ENCODE assay signal across 1 cellular context in the genomic region with DNA sequence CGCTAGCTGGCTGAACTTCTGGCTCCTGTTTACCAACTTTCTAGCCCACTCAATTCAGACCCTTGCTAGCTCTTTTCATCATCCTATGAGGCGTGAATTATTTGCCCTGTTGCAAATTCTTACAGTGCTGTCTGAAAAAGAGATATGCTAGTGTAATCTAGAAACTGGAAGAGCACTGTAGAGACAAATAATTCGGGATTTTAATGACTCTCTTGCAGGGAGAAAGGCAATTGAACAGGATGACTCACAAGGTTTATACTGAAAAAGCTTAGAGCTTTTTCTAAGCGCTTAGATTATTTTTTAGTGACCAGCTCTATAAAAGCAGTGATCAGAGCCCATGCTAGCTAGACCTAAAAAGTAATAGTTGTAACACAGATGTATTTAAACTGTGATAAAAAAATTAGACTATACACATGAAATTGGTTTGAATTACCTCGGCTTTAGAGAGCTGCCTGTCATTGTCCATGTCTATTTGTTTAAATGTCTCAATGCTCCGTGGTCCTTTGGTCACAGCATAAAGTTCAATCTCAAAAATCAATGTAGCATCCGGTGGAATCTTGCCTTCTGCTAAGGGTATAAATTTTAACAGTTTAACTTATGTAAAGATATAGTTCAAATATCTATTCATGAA.
TF ChIP-seq lines count a peak whose summit lies in the region.

No MANE protein-coding gene starts in this region.

TF ChIP-seq in HepG2, 621 proteins besides CTCF, POLR2A, EP300 and RAD21 (continued from another document and continues in another):
- no peak for TF ChIP-seq ZFP82 (CRISPR knock-in tag; IDR thresholded peaks at IDR 0.05; ENCODE audit: borderline replicate concordance)
- TF ChIP-seq SMARCC2 (IDR thresholded peaks at IDR 0.05), result peak; percentile 98
- peak; percentile 19; the same call in 1 of the 2 replicates for TF ChIP-seq KAT8 (CRISPR knock-in tag; IDR thresholded peaks at IDR 0.05)
- TF ChIP-seq PITX1 (CRISPR knock-in tag; IDR thresholded peaks at IDR 0.05), result no peak
- TF ChIP-seq, protein P1, sequence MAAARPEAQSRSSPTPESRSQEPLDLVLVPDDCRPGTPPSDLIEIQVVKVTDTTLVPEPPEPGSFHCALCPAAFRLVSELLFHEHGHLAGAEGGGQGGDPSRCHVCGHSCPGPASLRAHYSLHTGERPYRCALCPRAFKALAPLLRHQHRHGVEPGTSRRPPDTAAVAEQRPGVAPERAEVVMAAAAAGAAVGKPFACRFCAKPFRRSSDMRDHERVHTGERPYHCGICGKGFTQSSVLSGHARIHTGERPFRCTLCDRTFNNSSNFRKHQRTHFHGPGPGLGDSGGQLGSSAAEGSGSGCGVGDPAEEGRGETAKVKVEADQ (CRISPR knock-in tag; IDR thresholded peaks at IDR 0.05; ENCODE audit: borderline replicate concordance), result no peak
- TF ChIP-seq ASH2L (IDR thresholded peaks at IDR 0.05; ENCODE audit: insufficient read length, low read depth, low read length), result peak; percentile 83
- 0 out of 2 replicates have a peak, but pooled peaks have one; percentile 28 for TF ChIP-seq KDM3A (CRISPR knock-in tag; IDR thresholded peaks at IDR 0.05; ENCODE audit: low read depth)
- no peak for TF ChIP-seq SMAD9 (CRISPR knock-in tag; IDR thresholded peaks at IDR 0.05)
- TF ChIP-seq PAX8 (CRISPR knock-in tag; IDR thresholded peaks at IDR 0.05; ENCODE audit: borderline replicate concordance), result no peak
- peak; percentile 73; the same call in 1 of the 2 replicates for TF ChIP-seq RXRB (CRISPR knock-in tag; IDR thresholded peaks at IDR 0.05; ENCODE audit: borderline replicate concordance)
- TF ChIP-seq, protein P2, sequence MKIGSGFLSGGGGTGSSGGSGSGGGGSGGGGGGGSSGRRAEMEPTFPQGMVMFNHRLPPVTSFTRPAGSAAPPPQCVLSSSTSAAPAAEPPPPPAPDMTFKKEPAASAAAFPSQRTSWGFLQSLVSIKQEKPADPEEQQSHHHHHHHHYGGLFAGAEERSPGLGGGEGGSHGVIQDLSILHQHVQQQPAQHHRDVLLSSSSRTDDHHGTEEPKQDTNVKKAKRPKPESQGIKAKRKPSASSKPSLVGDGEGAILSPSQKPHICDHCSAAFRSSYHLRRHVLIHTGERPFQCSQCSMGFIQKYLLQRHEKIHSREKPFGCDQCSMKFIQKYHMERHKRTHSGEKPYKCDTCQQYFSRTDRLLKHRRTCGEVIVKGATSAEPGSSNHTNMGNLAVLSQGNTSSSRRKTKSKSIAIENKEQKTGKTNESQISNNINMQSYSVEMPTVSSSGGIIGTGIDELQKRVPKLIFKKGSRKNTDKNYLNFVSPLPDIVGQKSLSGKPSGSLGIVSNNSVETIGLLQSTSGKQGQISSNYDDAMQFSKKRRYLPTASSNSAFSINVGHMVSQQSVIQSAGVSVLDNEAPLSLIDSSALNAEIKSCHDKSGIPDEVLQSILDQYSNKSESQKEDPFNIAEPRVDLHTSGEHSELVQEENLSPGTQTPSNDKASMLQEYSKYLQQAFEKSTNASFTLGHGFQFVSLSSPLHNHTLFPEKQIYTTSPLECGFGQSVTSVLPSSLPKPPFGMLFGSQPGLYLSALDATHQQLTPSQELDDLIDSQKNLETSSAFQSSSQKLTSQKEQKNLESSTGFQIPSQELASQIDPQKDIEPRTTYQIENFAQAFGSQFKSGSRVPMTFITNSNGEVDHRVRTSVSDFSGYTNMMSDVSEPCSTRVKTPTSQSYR (CRISPR knock-in tag; IDR thresholded peaks at IDR 0.05; ENCODE audit: borderline replicate concordance), result peak; percentile 21; the same call in 1 of the 2 replicates
- no peak for TF ChIP-seq ZNF879 (CRISPR knock-in tag; IDR thresholded peaks at IDR 0.05)
- TF ChIP-seq TBX2 (CRISPR knock-in tag; IDR thresholded peaks at IDR 0.05; ENCODE audit: borderline replicate concordance), result no peak
- TF ChIP-seq, protein P3, sequence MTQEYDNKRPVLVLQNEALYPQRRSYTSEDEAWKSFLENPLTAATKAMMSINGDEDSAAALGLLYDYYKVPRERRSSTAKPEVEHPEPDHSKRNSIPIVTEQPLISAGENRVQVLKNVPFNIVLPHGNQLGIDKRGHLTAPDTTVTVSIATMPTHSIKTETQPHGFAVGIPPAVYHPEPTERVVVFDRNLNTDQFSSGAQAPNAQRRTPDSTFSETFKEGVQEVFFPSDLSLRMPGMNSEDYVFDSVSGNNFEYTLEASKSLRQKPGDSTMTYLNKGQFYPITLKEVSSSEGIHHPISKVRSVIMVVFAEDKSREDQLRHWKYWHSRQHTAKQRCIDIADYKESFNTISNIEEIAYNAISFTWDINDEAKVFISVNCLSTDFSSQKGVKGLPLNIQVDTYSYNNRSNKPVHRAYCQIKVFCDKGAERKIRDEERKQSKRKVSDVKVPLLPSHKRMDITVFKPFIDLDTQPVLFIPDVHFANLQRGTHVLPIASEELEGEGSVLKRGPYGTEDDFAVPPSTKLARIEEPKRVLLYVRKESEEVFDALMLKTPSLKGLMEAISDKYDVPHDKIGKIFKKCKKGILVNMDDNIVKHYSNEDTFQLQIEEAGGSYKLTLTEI (CRISPR knock-in tag; conservative IDR thresholded peaks at IDR 0.05), result no peak
- no peak for TF ChIP-seq ZNF230 (CRISPR knock-in tag; IDR thresholded peaks at IDR 0.05)
- no peak for TF ChIP-seq JUND (CRISPR knock-in tag; IDR thresholded peaks at IDR 0.05)
- no peak for TF ChIP-seq SP1 (IDR thresholded peaks at IDR 0.05)
- no peak for TF ChIP-seq SP1 (CRISPR knock-in tag; IDR thresholded peaks at IDR 0.05)
- TF ChIP-seq REXO4 (CRISPR knock-in tag; IDR thresholded peaks at IDR 0.05; ENCODE audit: borderline replicate concordance), result no peak
- TF ChIP-seq, protein P4, sequence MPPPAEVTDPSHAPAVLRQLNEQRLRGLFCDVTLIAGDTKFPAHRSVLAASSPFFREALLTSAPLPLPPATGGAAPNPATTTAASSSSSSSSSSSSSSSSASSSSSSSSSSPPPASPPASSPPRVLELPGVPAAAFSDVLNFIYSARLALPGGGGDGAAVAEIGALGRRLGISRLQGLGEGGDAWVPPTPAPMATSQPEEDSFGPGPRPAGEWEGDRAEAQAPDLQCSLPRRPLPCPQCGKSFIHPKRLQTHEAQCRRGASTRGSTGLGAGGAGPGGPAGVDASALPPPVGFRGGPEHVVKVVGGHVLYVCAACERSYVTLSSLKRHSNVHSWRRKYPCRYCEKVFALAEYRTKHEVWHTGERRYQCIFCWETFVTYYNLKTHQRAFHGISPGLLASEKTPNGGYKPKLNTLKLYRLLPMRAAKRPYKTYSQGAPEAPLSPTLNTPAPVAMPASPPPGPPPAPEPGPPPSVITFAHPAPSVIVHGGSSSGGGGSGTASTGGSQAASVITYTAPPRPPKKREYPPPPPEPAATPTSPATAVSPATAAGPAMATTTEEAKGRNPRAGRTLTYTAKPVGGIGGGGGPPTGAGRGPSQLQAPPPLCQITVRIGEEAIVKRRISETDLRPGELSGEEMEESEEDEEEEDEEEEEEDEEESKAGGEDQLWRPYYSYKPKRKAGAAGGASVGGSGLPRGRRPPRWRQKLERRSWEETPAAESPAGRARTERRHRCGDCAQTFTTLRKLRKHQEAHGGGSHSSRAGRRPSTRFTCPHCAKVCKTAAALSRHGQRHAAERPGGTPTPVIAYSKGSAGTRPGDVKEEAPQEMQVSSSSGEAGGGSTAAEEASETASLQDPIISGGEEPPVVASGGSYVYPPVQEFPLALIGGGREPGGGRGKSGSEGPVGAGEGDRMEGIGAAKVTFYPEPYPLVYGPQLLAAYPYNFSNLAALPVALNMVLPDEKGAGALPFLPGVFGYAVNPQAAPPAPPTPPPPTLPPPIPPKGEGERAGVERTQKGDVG (CRISPR knock-in tag; IDR thresholded peaks at IDR 0.05; ENCODE audit: borderline replicate concordance), result no peak
- no peak for TF ChIP-seq PHF5A (CRISPR knock-in tag; IDR thresholded peaks at IDR 0.05; ENCODE audit: low read depth, unreplicated experiment)
- TF ChIP-seq ZNF883 (CRISPR knock-in tag; IDR thresholded peaks at IDR 0.05; ENCODE audit: not compliant biosample characterization), result no peak
- TF ChIP-seq ZNF772 (CRISPR knock-in tag; IDR thresholded peaks at IDR 0.05), result no peak
- TF ChIP-seq, protein P5, sequence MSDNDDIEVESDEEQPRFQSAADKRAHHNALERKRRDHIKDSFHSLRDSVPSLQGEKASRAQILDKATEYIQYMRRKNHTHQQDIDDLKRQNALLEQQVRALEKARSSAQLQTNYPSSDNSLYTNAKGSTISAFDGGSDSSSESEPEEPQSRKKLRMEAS (IDR thresholded peaks at IDR 0.05), result no peak
- TF ChIP-seq XBP1 (CRISPR knock-in tag; IDR thresholded peaks at IDR 0.05), result no peak
- TF ChIP-seq, protein P6, sequence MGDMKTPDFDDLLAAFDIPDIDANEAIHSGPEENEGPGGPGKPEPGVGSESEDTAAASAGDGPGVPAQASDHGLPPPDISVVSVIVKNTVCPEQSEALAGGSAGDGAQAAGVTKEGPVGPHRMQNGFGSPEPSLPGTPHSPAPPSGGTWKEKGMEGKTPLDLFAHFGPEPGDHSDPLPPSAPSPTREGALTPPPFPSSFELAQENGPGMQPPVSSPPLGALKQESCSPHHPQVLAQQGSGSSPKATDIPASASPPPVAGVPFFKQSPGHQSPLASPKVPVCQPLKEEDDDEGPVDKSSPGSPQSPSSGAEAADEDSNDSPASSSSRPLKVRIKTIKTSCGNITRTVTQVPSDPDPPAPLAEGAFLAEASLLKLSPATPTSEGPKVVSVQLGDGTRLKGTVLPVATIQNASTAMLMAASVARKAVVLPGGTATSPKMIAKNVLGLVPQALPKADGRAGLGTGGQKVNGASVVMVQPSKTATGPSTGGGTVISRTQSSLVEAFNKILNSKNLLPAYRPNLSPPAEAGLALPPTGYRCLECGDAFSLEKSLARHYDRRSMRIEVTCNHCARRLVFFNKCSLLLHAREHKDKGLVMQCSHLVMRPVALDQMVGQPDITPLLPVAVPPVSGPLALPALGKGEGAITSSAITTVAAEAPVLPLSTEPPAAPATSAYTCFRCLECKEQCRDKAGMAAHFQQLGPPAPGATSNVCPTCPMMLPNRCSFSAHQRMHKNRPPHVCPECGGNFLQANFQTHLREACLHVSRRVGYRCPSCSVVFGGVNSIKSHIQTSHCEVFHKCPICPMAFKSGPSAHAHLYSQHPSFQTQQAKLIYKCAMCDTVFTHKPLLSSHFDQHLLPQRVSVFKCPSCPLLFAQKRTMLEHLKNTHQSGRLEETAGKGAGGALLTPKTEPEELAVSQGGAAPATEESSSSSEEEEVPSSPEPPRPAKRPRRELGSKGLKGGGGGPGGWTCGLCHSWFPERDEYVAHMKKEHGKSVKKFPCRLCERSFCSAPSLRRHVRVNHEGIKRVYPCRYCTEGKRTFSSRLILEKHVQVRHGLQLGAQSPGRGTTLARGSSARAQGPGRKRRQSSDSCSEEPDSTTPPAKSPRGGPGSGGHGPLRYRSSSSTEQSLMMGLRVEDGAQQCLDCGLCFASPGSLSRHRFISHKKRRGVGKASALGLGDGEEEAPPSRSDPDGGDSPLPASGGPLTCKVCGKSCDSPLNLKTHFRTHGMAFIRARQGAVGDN (CRISPR knock-in tag; IDR thresholded peaks at IDR 0.05), result no peak
- TF ChIP-seq, protein P7, sequence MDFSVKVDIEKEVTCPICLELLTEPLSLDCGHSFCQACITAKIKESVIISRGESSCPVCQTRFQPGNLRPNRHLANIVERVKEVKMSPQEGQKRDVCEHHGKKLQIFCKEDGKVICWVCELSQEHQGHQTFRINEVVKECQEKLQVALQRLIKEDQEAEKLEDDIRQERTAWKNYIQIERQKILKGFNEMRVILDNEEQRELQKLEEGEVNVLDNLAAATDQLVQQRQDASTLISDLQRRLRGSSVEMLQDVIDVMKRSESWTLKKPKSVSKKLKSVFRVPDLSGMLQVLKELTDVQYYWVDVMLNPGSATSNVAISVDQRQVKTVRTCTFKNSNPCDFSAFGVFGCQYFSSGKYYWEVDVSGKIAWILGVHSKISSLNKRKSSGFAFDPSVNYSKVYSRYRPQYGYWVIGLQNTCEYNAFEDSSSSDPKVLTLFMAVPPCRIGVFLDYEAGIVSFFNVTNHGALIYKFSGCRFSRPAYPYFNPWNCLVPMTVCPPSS (IDR thresholded peaks at IDR 0.05), result no peak
- TF ChIP-seq CREB1 (IDR thresholded peaks at IDR 0.05), result no peak
- TF ChIP-seq CREB1 (CRISPR knock-in tag; IDR thresholded peaks at IDR 0.05), result peak; percentile 72
- TF ChIP-seq ZNF543 (CRISPR knock-in tag; IDR thresholded peaks at IDR 0.05), result no peak
- TF ChIP-seq ZKSCAN1 (IDR thresholded peaks at IDR 0.05; ENCODE audit: low read length), result no peak
- TF ChIP-seq, protein P8, sequence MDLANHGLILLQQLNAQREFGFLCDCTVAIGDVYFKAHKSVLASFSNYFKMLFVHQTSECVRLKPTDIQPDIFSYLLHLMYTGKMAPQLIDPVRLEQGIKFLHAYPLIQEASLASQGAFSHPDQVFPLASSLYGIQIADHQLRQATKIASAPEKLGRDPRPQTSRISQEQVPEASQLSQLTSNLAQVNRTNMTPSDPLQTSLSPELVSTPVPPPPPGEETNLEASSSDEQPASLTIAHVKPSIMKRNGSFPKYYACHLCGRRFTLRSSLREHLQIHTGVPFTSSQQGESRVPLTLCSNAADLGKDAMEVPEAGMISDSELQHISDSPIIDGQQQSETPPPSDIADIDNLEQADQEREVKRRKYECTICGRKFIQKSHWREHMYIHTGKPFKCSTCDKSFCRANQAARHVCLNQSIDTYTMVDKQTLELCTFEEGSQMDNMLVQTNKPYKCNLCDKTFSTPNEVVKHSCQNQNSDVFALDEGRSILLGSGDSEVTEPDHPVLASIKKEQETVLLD (CRISPR knock-in tag; IDR thresholded peaks at IDR 0.05; ENCODE audit: low read depth), result no peak
- TF ChIP-seq, protein P9, sequence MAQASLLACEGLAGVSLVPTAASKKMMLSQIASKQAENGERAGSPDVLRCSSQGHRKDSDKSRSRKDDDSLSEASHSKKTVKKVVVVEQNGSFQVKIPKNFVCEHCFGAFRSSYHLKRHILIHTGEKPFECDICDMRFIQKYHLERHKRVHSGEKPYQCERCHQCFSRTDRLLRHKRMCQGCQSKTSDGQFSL (CRISPR knock-in tag; IDR thresholded peaks at IDR 0.05), result no peak
- TF ChIP-seq FOXJ3 (CRISPR knock-in tag; IDR thresholded peaks at IDR 0.05; ENCODE audit: borderline replicate concordance), result peak; percentile 85; the same call in 1 of the 2 replicates
- TF ChIP-seq, protein P10, sequence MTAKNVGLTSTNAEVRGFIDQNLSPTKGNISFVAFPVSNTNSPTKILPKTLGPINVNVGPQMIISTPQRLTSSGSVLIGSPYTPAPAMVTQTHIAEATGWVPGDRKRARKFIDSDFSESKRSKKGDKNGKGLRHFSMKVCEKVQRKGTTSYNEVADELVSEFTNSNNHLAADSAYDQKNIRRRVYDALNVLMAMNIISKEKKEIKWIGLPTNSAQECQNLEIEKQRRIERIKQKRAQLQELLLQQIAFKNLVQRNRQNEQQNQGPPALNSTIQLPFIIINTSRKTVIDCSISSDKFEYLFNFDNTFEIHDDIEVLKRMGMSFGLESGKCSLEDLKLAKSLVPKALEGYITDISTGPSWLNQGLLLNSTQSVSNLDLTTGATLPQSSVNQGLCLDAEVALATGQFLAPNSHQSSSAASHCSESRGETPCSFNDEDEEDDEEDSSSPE (CRISPR knock-in tag; IDR thresholded peaks at IDR 0.05), result no peak
- no peak for TF ChIP-seq RBM39 (IDR thresholded peaks at IDR 0.05; ENCODE audit: low read depth, low read length, poor library complexity, severe bottlenecking)
- TF ChIP-seq, protein P11, sequence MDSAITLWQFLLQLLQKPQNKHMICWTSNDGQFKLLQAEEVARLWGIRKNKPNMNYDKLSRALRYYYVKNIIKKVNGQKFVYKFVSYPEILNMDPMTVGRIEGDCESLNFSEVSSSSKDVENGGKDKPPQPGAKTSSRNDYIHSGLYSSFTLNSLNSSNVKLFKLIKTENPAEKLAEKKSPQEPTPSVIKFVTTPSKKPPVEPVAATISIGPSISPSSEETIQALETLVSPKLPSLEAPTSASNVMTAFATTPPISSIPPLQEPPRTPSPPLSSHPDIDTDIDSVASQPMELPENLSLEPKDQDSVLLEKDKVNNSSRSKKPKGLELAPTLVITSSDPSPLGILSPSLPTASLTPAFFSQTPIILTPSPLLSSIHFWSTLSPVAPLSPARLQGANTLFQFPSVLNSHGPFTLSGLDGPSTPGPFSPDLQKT (CRISPR knock-in tag; IDR thresholded peaks at IDR 0.05; ENCODE audit: borderline replicate concordance), result no peak
- no peak for TF ChIP-seq ZNF205 (CRISPR knock-in tag; IDR thresholded peaks at IDR 0.05)
- peak; percentile 74; the same call in 1 of the 2 replicates for TF ChIP-seq RCOR2 (CRISPR knock-in tag; IDR thresholded peaks at IDR 0.05)
- TF ChIP-seq HNRNPUL1 (IDR thresholded peaks at IDR 0.05; ENCODE audit: low read depth, low read length), result no peak
- TF ChIP-seq ADNP (CRISPR knock-in tag; IDR thresholded peaks at IDR 0.05), result no peak
